Comparison of ENCODE assay signal across 16 cellular contexts in the genomic region with DNA sequence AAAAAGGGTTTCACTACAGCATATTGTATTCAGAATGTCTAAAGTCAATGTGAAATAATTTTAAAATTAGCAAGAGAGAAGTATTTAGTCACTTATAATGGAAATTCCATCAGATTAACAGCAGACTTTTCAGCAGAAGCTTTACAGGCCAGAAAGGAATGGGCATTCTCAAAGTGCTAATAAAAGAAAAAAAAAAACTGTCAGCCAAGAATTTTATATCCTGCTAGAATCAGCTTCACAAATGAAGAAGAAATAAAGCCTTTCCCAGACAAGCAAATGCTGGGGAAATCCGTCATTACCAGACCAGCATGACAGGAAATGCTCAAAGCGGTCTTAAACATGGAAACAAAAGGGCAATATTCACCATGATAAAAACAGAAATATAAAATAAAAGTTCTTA. TPM values are rescaled to one million over a fixed set of nuclear protein-coding genes. Genes with fewer than 3 reads are reported as not detected.
A peak's percentile ranks its signal among the peaks of the same experiment; 100 is the strongest.
DNase-seq lines count a peak whose midpoint lies in the region; ATAC-seq and TF ChIP-seq lines count a peak whose summit lies in the region.
"Had no signal": no experiment of that assay in that cellular context is flagged by ENCODE, and none has a peak within 500 bp of the region (broad histone marks: within the 10 kb centered on the region; RNA-seq: fewer than 3 reads in every experiment).

No MANE protein-coding gene starts in this region.

- no peak for DNase-seq in activated T-cell treated with anti-CD3 and anti-CD28 coated beads, Interleukin-2, amount 50 U/mL, for 72 hours
- no peak for DNase-seq in activated T-cell treated with anti-CD3 and anti-CD28 coated beads for 4 hours
- no peak for DNase-seq in stimulated activated naive CD8-positive, alpha-beta T cell treated with anti-CD3 and anti-CD28 coated beads, Interleukin-15, amount 100 ng/mL, for 72 hours
- no peak for DNase-seq in stimulated activated naive CD8-positive, alpha-beta T cell treated with anti-CD3 and anti-CD28 coated beads, Interleukin-15, Interleukin-2, amounts not matched to agents 100 U/mL and 50 U/mL, for 24 hours
- DNase-seq in WTC11 (ENCODE audit: low spot score): no peak
- no peak for DNase-seq in colonic mucosa
- no peak for DNase-seq in A172 (ENCODE audit: low spot score)
- DNase-seq: AML-193; Caco-2; CD8-positive, alpha-beta memory T cell; DND-41; GDM1; HCEC 1CT had no signal

- POLR2A ChIA-PET in WTC11 (lab: Charles Lee): interaction anchor here (0.8 kb wide), 1 partner anchor 19 kb away, joined by 3 read pairs; the partner anchor contains the start of gene LMAN1

- no peak for ATAC-seq in activated T-cell treated with anti-CD3 and anti-CD28 coated beads, Interleukin-2, amount 50 U/mL, for 72 hours (replicated peaks in 1 of 2)
- no peak for ATAC-seq in stimulated activated naive CD8-positive, alpha-beta T cell treated with anti-CD3 and anti-CD28 coated beads, Interleukin-15, amount 100 ng/mL, for 72 hours
- no peak for ATAC-seq in stimulated activated naive CD8-positive, alpha-beta T cell treated with anti-CD3 and anti-CD28 coated beads, Interleukin-15, Interleukin-2, amounts not matched to agents 100 U/mL and 50 U/mL, for 24 hours
- ATAC-seq in WTC11: no peak

- H3K9ac ChIP-seq in colonic mucosa (ENCODE audit: low read depth in 2 of 2, low read length in 2 of 2): no peak overlapping the region
- H3K9ac ChIP-seq: BLaER1 had no signal

- TF ChIP-seq CTCF in WTC11 (IDR thresholded peaks at IDR 0.05) (no peak), colonic mucosa (IDR thresholded peaks at IDR 0.05) (no peak)

- H3K27ac Mint-ChIP-seq in activated T-cell treated with anti-CD3 and anti-CD28 coated beads, Interleukin-2, amount 50 U/mL, for 72 hours: peak overlapping the region; percentile 93
- peak overlapping the region; percentile 56 to 93 for H3K27ac Mint-ChIP-seq in stimulated activated naive CD8-positive, alpha-beta T cell treated with anti-CD3 and anti-CD28 coated beads, Interleukin-15, amount 100 ng/mL, for 72 hours
- no peak overlapping the region for H3K27ac Mint-ChIP-seq in WTC11

- H3K4me1 ChIP-seq in colonic mucosa: no peaks in the 10 kb centered on the region
- H3K4me1 ChIP-seq: BLaER1, Caco-2 had no signal

- no peaks in the 10 kb centered on the region for H3K9me3 ChIP-seq in colonic mucosa
- H3K9me3 ChIP-seq: Caco-2 had no signal

- no peak overlapping the region for H3K27ac ChIP-seq in colonic mucosa
- H3K27ac ChIP-seq: BLaER1, HL-60 had no signal

- peaks cover 0 to 3% of the 10 kb centered on the region in 2 donors for H3K9me3 Mint-ChIP-seq in activated T-cell treated with anti-CD3 and anti-CD28 coated beads, Interleukin-2, amount 50 U/mL, for 72 hours
- H3K9me3 Mint-ChIP-seq in stimulated activated naive CD8-positive, alpha-beta T cell treated with anti-CD3 and anti-CD28 coated beads, Interleukin-15, amount 100 ng/mL, for 72 hours: peaks cover 8 to 16% of the 10 kb centered on the region in 2 donors
- peaks cover 7% of the 10 kb centered on the region for H3K9me3 Mint-ChIP-seq in WTC11

- H3K36me3 Mint-ChIP-seq in activated T-cell treated with anti-CD3 and anti-CD28 coated beads, Interleukin-2, amount 50 U/mL, for 72 hours (ENCODE audit: insufficient read depth in 2 of 2): peaks cover 46 to 78% of the 10 kb centered on the region in 2 donors
- H3K36me3 Mint-ChIP-seq in WTC11: peaks cover 81% of the 10 kb centered on the region

- CTCF ChIA-PET in WTC11 (lab: Charles Lee): interaction anchor here (0.8 to 1.5 kb wide), 2 partner anchors 32 to 62 kb away, joined by 3 to 5 read pairs; no protein-coding TSS in a partner anchor

- H3K27me3 ChIP-seq in colonic mucosa: no peaks in the 10 kb centered on the region
- H3K27me3 ChIP-seq: BLaER1 had no signal

- peak overlapping the region in 1 of 2 donors; percentile 78 for H3K4me3 Mint-ChIP-seq in activated T-cell treated with anti-CD3 and anti-CD28 coated beads, Interleukin-2, amount 50 U/mL, for 72 hours
- peak overlapping the region; percentile 67 to 69 for H3K4me3 Mint-ChIP-seq in stimulated activated naive CD8-positive, alpha-beta T cell treated with anti-CD3 and anti-CD28 coated beads, Interleukin-15, amount 100 ng/mL, for 72 hours
- no peak overlapping the region for H3K4me3 Mint-ChIP-seq in WTC11
- H3K4me3 Mint-ChIP-seq: CD8-positive, alpha-beta memory T cell had no signal

- H3K27me3 Mint-ChIP-seq in activated T-cell treated with anti-CD3 and anti-CD28 coated beads, Interleukin-2, amount 50 U/mL, for 72 hours (ENCODE audit: low read depth): no peaks in the 10 kb centered on the region
- H3K27me3 Mint-ChIP-seq in stimulated activated naive CD8-positive, alpha-beta T cell treated with anti-CD3 and anti-CD28 coated beads, Interleukin-15, amount 100 ng/mL, for 72 hours: no peaks in the 10 kb centered on the region
- no peaks in the 10 kb centered on the region for H3K27me3 Mint-ChIP-seq in WTC11 (ENCODE audit: low read depth)
- H3K27me3 Mint-ChIP-seq: CD8-positive, alpha-beta memory T cell had no signal

- intact Hi-C loops in colonic mucosa (cut with DNase I): no loop called here

- no peaks in the 10 kb centered on the region for H3K36me3 ChIP-seq in colonic mucosa

- no peak overlapping the region for H3K4me3 ChIP-seq in colonic mucosa
- H3K4me3 ChIP-seq: BLaER1 had no signal

- H3K4me1 Mint-ChIP-seq in activated T-cell treated with anti-CD3 and anti-CD28 coated beads, Interleukin-2, amount 50 U/mL, for 72 hours (ENCODE audit: low read depth): peaks cover 37% of the 10 kb centered on the region
- peaks cover 57% of the 10 kb centered on the region for H3K4me1 Mint-ChIP-seq in stimulated activated naive CD8-positive, alpha-beta T cell treated with anti-CD3 and anti-CD28 coated beads, Interleukin-15, amount 100 ng/mL, for 72 hours
- H3K4me1 Mint-ChIP-seq in WTC11: peaks cover 16% of the 10 kb centered on the region

TF ChIP-seq in WTC11, 78 proteins besides CTCF, POLR2A, EP300 and RAD21:
- TF ChIP-seq NFATC4 (CRISPR knock-in tag; IDR thresholded peaks at IDR 0.05) (no peak), ZNF317 (CRISPR knock-in tag; IDR thresholded peaks at IDR 0.05; ENCODE audit: borderline replicate concordance, low read depth) (peak; percentile 56; the same call in 1 of the 2 replicates), JUN (CRISPR knock-in tag; IDR thresholded peaks at IDR 0.05) (no peak), CREB1 (CRISPR knock-in tag; IDR thresholded peaks at IDR 0.05) (no peak), FOXK1 (CRISPR knock-in tag; IDR thresholded peaks at IDR 0.05) (no peak)

RNA-seq across cellular contexts. Expression of gene LMAN1, which starts 18.8 kb away (rescaled TPM):
- total RNA-seq in activated T-cell treated with anti-CD3 and anti-CD28 coated beads, Interleukin-2, amount 50 U/mL, for 72 hours: 100 to 1,000 TPM in 1 of 2 donors, 10 to 100 TPM in 1; 95.7 to 144 TPM
- total RNA-seq in WTC11 (2021): 77.3 to 84.0 TPM (median 78.7 TPM) in 3 replicates
- 10 to 100 TPM; 60.2 to 67.6 TPM for total RNA-seq in colonic mucosa
- total RNA-seq in A172 (2014; rRNA removed; shearing (Covaris generic)): 70.6 and 85.8 TPM in 2 replicates

RNA-seq across cellular contexts. Expression of gene CPLX4, which starts 21.9 kb away (rescaled TPM):
- not detected for total RNA-seq in activated T-cell treated with anti-CD3 and anti-CD28 coated beads, Interleukin-2, amount 50 U/mL, for 72 hours
- not detected in 3 replicates for total RNA-seq in WTC11 (2021)
- total RNA-seq in colonic mucosa: not detected
- not detected in 2 replicates for total RNA-seq in A172 (2014; rRNA removed; shearing (Covaris generic))
- total RNA-seq: Caco-2; CD8-positive, alpha-beta memory T cell; H4 had no signal
